In genomic region chr13:98896868-98897144, GRCh38 we compare ENCODE assay signal across 18 cellular contexts.
DNase-seq lines count a peak whose midpoint lies in the region; ATAC-seq, FAIRE-seq and TF ChIP-seq lines count a peak whose summit lies in the region.
"Had no signal": no experiment of that assay in that cellular context is flagged by ENCODE, and none has a peak within 500 bp of the region (broad histone marks: within the 10 kb centered on the region; RNA-seq: fewer than 3 reads in every experiment).

No MANE protein-coding gene starts in this region.

- H3K27me3 ChIP-seq in gastroesophageal sphincter = no peaks in the 10 kb centered on the region

- no peak for DNase-seq in activated naive CD8-positive, alpha-beta T cell treated with anti-CD3 and anti-CD28 coated beads, Interleukin-2, amount 10 ng/mL, durations not matched to agents 7 days and 5 days
- no peak for DNase-seq in activated naive CD8-positive, alpha-beta T cell treated with anti-CD3 and anti-CD28 coated beads for 36 hours
- DNase-seq in H54 (ENCODE audit: insufficient read length, low spot score) (no peak), type B pancreatic cell (ENCODE audit: extremely low spot score, unreplicated experiment) (no peak)
- no peak for DNase-seq in natural killer cell treated with Interleukin-12 subunit alpha and Interleukin-12 subunit beta and Interleukin-15 and Interleukin-18, amount 100 ng/mL, for 72 hours (ENCODE audit: low spot score)
- DNase-seq: DND-41, NCI-H187 treated with DMSO at 0.1 percent for 48 hours, NCI-H69, SHP77 treated with DMSO at 0.1 percent for 48 hours had no signal

- TF ChIP-seq CTCF in gastroesophageal sphincter (IDR thresholded peaks at IDR 0.05) (no peak), type B pancreatic cell (conservative IDR thresholded peaks at IDR 0.05) (no peak)

- H3K9me3 ChIP-seq in gastroesophageal sphincter = no peaks in the 10 kb centered on the region

- peak; percentile 30 for FAIRE-seq in H54 (lab: Jason Lieb, UNC)
- FAIRE-seq: G401.6, GM12878, GM18507, K562, RCC 7860 had no signal

- H3K36me3 Mint-ChIP-seq in activated naive CD8-positive, alpha-beta T cell treated with anti-CD3 and anti-CD28 coated beads, Interleukin-2, amount 10 ng/mL, durations not matched to agents 7 days and 5 days = peaks cover 46% of the 10 kb centered on the region
- H3K36me3 Mint-ChIP-seq in activated naive CD8-positive, alpha-beta T cell treated with anti-CD3 and anti-CD28 coated beads for 36 hours = peaks cover 26% of the 10 kb centered on the region
- H3K36me3 Mint-ChIP-seq in type B pancreatic cell = peaks cover 13% of the 10 kb centered on the region
- H3K36me3 Mint-ChIP-seq in natural killer cell treated with Interleukin-12 subunit alpha and Interleukin-12 subunit beta and Interleukin-15 and Interleukin-18, amount 100 ng/mL, for 72 hours = peaks cover 4% of the 10 kb centered on the region

- no peak overlapping the region for H3K27ac ChIP-seq in gastroesophageal sphincter
- H3K27ac ChIP-seq: C4-2B had no signal

- H3K4me1 Mint-ChIP-seq in activated naive CD8-positive, alpha-beta T cell treated with anti-CD3 and anti-CD28 coated beads, Interleukin-2, amount 10 ng/mL, durations not matched to agents 7 days and 5 days = peaks cover 10% of the 10 kb centered on the region
- H3K4me1 Mint-ChIP-seq in activated naive CD8-positive, alpha-beta T cell treated with anti-CD3 and anti-CD28 coated beads for 36 hours = peaks cover 1% of the 10 kb centered on the region
- peaks cover 11% of the 10 kb centered on the region for H3K4me1 Mint-ChIP-seq in type B pancreatic cell (ENCODE audit: unreplicated experiment)
- peaks cover 10 to 11% of the 10 kb centered on the region in 2 donors for H3K4me1 Mint-ChIP-seq in natural killer cell treated with Interleukin-12 subunit alpha and Interleukin-12 subunit beta and Interleukin-15 and Interleukin-18, amount 100 ng/mL, for 72 hours (ENCODE audit: low read depth in 2 of 2)

- 46 to 77% methylated on average over 2 of the region's 2 CpGs for WGBS in gastroesophageal sphincter (ENCODE audit: low coverage in 1 of 2), 2 donors

- TF ChIP-seq POLR2A in H54 (IDR thresholded peaks at IDR 0.05; ENCODE audit: low read depth, low read length) = no peak
- TF ChIP-seq POLR2A in gastroesophageal sphincter (IDR thresholded peaks at IDR 0.05) = no peak

- H3K36me3 ChIP-seq in gastroesophageal sphincter = peaks cover 0 to 86% of the 10 kb centered on the region in 2 donors

- H3K4me3 ChIP-seq in gastroesophageal sphincter = no peak overlapping the region
- H3K4me3 ChIP-seq: GM12878, GM23338, K562 had no signal

- TF ChIP-seq EP300 in gastroesophageal sphincter (IDR thresholded peaks at IDR 0.05) = no peak

- H3K9me3 Mint-ChIP-seq in activated naive CD8-positive, alpha-beta T cell treated with anti-CD3 and anti-CD28 coated beads, Interleukin-2, amount 10 ng/mL, durations not matched to agents 7 days and 5 days = no peaks in the 10 kb centered on the region
- no peaks in the 10 kb centered on the region for H3K9me3 Mint-ChIP-seq in activated naive CD8-positive, alpha-beta T cell treated with anti-CD3 and anti-CD28 coated beads for 36 hours
- H3K9me3 Mint-ChIP-seq in type B pancreatic cell = no peaks in the 10 kb centered on the region
- H3K9me3 Mint-ChIP-seq in natural killer cell treated with Interleukin-12 subunit alpha and Interleukin-12 subunit beta and Interleukin-15 and Interleukin-18, amount 100 ng/mL, for 72 hours = no peaks in the 10 kb centered on the region
- H3K9me3 Mint-ChIP-seq: GM23338 had no signal

- H3K27me3 Mint-ChIP-seq in activated naive CD8-positive, alpha-beta T cell treated with anti-CD3 and anti-CD28 coated beads, Interleukin-2, amount 10 ng/mL, durations not matched to agents 7 days and 5 days = no peaks in the 10 kb centered on the region
- no peaks in the 10 kb centered on the region for H3K27me3 Mint-ChIP-seq in activated naive CD8-positive, alpha-beta T cell treated with anti-CD3 and anti-CD28 coated beads for 36 hours
- no peaks in the 10 kb centered on the region for H3K27me3 Mint-ChIP-seq in type B pancreatic cell
- no peaks in the 10 kb centered on the region for H3K27me3 Mint-ChIP-seq in natural killer cell treated with Interleukin-12 subunit alpha and Interleukin-12 subunit beta and Interleukin-15 and Interleukin-18, amount 100 ng/mL, for 72 hours

- H3K4me3 Mint-ChIP-seq in activated naive CD8-positive, alpha-beta T cell treated with anti-CD3 and anti-CD28 coated beads, Interleukin-2, amount 10 ng/mL, durations not matched to agents 7 days and 5 days = no peak overlapping the region
- no peak overlapping the region for H3K4me3 Mint-ChIP-seq in activated naive CD8-positive, alpha-beta T cell treated with anti-CD3 and anti-CD28 coated beads for 36 hours
- H3K4me3 Mint-ChIP-seq in type B pancreatic cell = no peak overlapping the region
- H3K4me3 Mint-ChIP-seq in natural killer cell treated with Interleukin-12 subunit alpha and Interleukin-12 subunit beta and Interleukin-15 and Interleukin-18, amount 100 ng/mL, for 72 hours = no peak overlapping the region
- H3K4me3 Mint-ChIP-seq: GM23338 had no signal

- H3K27ac Mint-ChIP-seq in activated naive CD8-positive, alpha-beta T cell treated with anti-CD3 and anti-CD28 coated beads, Interleukin-2, amount 10 ng/mL, durations not matched to agents 7 days and 5 days = peak overlapping the region; percentile 27
- no peak overlapping the region for H3K27ac Mint-ChIP-seq in activated naive CD8-positive, alpha-beta T cell treated with anti-CD3 and anti-CD28 coated beads for 36 hours
- peak overlapping the region; percentile 7 for H3K27ac Mint-ChIP-seq in type B pancreatic cell
- H3K27ac Mint-ChIP-seq in natural killer cell treated with Interleukin-12 subunit alpha and Interleukin-12 subunit beta and Interleukin-15 and Interleukin-18, amount 100 ng/mL, for 72 hours = no peak overlapping the region
- H3K27ac Mint-ChIP-seq: GM23338 had no signal

- no peak for ATAC-seq in activated naive CD8-positive, alpha-beta T cell treated with anti-CD3 and anti-CD28 coated beads, Interleukin-2, amount 10 ng/mL, durations not matched to agents 7 days and 5 days (ENCODE audit: low read depth)
- ATAC-seq in gastroesophageal sphincter = peak; percentile 72
- ATAC-seq in natural killer cell treated with Interleukin-12 subunit alpha and Interleukin-12 subunit beta and Interleukin-15 and Interleukin-18, amount 100 ng/mL, for 72 hours = no peak
- no peak for ATAC-seq in HG03520 (IDR thresholded peaks at IDR 0.05; ENCODE audit: unreplicated experiment)
- ATAC-seq: GM12878, GM23338, K562 had no signal

- POLR2A ChIA-PET in activated naive CD8-positive, alpha-beta T cell treated with anti-CD3 and anti-CD28 coated beads, Interleukin-2, amount 10 ng/mL, durations not matched to agents 7 days and 5 days (lab: Charles Lee) = no interaction called here

- peaks cover 0 to 9% (median 4%) of the 10 kb centered on the region in 3 donors for H3K4me1 ChIP-seq in gastroesophageal sphincter

Comparison
In these comparisons a context has a peak if more than half of its experiments do, and no peak if none do; other contexts are left out.
1. H3K27ac Mint-ChIP-seq: peak in activated naive CD8-positive, alpha-beta T cell treated with anti-CD3 and anti-CD28 coated beads, Interleukin-2, amount 10 ng/mL, durations not matched to agents 7 days and 5 days (single experiment) and type B pancreatic cell (single experiment); none in activated naive CD8-positive, alpha-beta T cell treated with anti-CD3 and anti-CD28 coated beads for 36 hours (single experiment) and natural killer cell treated with Interleukin-12 subunit alpha and Interleukin-12 subunit beta and Interleukin-15 and Interleukin-18, amount 100 ng/mL, for 72 hours (0 of 2).